ENCODE assay signal across 8 cellular contexts in the genomic region with DNA sequence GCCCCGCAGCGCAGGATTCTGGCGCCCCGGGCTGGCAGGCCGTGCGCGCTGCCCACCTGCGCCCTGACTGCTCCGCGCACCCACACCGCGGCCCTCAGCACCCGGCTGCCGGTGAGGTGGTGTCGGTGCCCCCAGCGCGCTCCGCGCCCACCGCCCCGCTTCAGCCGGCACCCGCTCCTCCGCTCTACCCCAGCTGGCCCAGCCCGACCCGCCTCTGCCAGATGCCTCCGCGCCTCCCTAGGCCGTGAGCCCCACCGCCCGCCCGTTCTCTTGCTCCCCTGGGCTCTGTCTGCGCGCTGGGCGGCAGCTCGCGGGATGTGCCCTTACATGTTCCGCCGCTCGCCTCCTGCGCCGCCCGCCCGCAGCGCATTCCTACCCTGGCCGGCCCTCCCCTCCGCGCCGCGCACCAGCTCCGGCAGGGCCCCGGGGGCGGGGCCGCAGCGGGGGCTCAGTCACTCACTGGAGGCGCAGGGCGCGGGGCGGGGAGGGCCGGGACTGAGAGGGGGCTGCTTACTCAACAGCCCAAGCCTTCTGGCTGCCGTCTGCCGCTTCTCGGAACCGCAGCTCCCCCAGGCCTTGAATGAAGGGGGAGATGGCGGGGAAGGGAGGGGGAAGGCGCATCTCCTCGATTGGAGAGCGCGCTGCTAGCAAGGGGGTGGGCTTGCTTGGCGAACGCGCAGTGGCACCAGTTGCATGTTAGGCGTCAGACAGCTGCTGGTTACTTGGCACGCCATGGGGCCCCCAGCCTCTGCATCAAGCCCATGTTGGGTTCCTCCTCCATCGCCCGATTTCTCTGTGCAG. TPM values are rescaled to one million over a fixed set of nuclear protein-coding genes. Genes with fewer than 3 reads are reported as not detected.
DNase-seq lines count a peak whose midpoint lies in the region; ATAC-seq and TF ChIP-seq lines count a peak whose summit lies in the region.

A gene (minus strand): TSS at position 345 of the 801 bp plus-strand sequence. CDS start 402 bp downstream, outside the sequence.

- TF ChIP-seq CTCF in GM13977 (IDR thresholded peaks at IDR 0.05; ENCODE audit: extremely low read depth, insufficient read depth, missing control alignments), result peak; percentile 26
- TF ChIP-seq CTCF in WTC11 (IDR thresholded peaks at IDR 0.05), result no peak
- peak in 22 of 56 donors; percentile 8 to 43 (median 19) for TF ChIP-seq CTCF in dorsolateral prefrontal cortex (IDR thresholded peaks at IDR 0.05 in 54 of 56, conservative IDR thresholded peaks at IDR 0.05 in 2 of 56; ENCODE audit: low read depth in 1 of 56, partially characterized antibody in 56 of 56)
- no peak for TF ChIP-seq CTCF in left lung (IDR thresholded peaks at IDR 0.05)

- H3K27me3 Mint-ChIP-seq in WTC11 (ENCODE audit: low read depth), result peaks cover 40% of the 10 kb centered on the region

- no peaks in the 10 kb centered on the region for H3K9me3 Mint-ChIP-seq in WTC11

- ATAC-seq in HG02571 (IDR thresholded peaks at IDR 0.05; ENCODE audit: unreplicated experiment) (peak; percentile 69), WTC11 (peak; percentile 68), left lung (peak; percentile 88)

- H3K4me3 Mint-ChIP-seq in WTC11, result peak within 1 kb of the TSS; percentile 90

- peak within 1 kb of the TSS; percentile 27 to 99 (median 96) for H3K27ac ChIP-seq in dorsolateral prefrontal cortex
- peak within 1 kb of the TSS; percentile 82 to 91 for H3K27ac ChIP-seq in left lung

- POLR2A ChIA-PET in WTC11 (lab: Charles Lee), result interaction anchor here (0.6 to 2.3 kb wide), 6 partner anchors 12 to 581 kb away, joined by 3 to 17 read pairs (median 4); no protein-coding TSS in a partner anchor

- peaks cover 30% of the 10 kb centered on the region for H3K4me1 Mint-ChIP-seq in WTC11

- peak; percentile 90 for DNase-seq in GM13977 (ENCODE audit: low spot score)
- peak; percentile 60 for DNase-seq in NCI-H1417 treated with DMSO at 0.1 percent for 48 hours (lab: John Stamatoyannopoulos, UW)
- DNase-seq in WTC11 (ENCODE audit: low spot score), result peak; percentile 85
- DNase-seq in dorsolateral prefrontal cortex, result peak; percentile 60 to 96 (median 93)
- peak; percentile 87 to 92 for DNase-seq in left lung
- DNase-seq in stimulated activated CD4-positive, alpha-beta T cell treated with anti-CD3 and anti-CD28 coated beads, Interleukin-4, amount 100 ng/mL, for 4 hours, result peak; percentile 39 to 41
- DNase-seq in SKM-1 treated with dmso at 0.1 percent for 144 hours (lab: John Stamatoyannopoulos, UW; ENCODE audit: unreplicated experiment), result no peak

- H3K4me1 ChIP-seq in left lung, result peaks cover 11 to 37% of the 10 kb centered on the region in 2 donors

- H3K9me3 ChIP-seq in left lung, result no peaks in the 10 kb centered on the region

- H3K27me3 ChIP-seq in dorsolateral prefrontal cortex, result no peaks in the 10 kb centered on the region
- peaks cover 0 to 32% of the 10 kb centered on the region in 2 donors for H3K27me3 ChIP-seq in left lung

- in situ Hi-C loops in GM13977 (cut with MboI; ENCODE audit: low pct_unique_long_range_greater_than_20kb, low sequenced_read_pairs, unreplicated experiment), result no loop called here

- H3K36me3 ChIP-seq in left lung, result peaks cover 0 to 19% of the 10 kb centered on the region in 2 donors

- CTCF ChIA-PET in WTC11 (lab: Charles Lee), result interaction anchor here (0.6 to 2.7 kb wide), 24 partner anchors 12 to 326 kb away, joined by 3 to 73 read pairs (median 4); no protein-coding TSS in a partner anchor

- no peak within 1 kb of the TSS; the same call in 1 of the 2 replicates for H3K27ac Mint-ChIP-seq in WTC11

- intact Hi-C loops in dorsolateral prefrontal cortex (cut with DNase I) (loop anchor here in 1 of 2 donors (1.0 kb wide), 1 partner anchor 21 kb away; no protein-coding TSS in a partner anchor), left lung (cut with DNase I) (no loop called here)

- peak within 1 kb of the TSS; percentile 54 to 97 (median 86) for H3K4me3 ChIP-seq in dorsolateral prefrontal cortex
- peak within 1 kb of the TSS; percentile 58 to 89 for H3K4me3 ChIP-seq in left lung

- H3K36me3 Mint-ChIP-seq in WTC11, result peaks cover 23% of the 10 kb centered on the region

TF ChIP-seq in WTC11, 78 proteins besides CTCF, POLR2A, EP300 and RAD21 (continues in another document):
- TF ChIP-seq, protein P1, sequence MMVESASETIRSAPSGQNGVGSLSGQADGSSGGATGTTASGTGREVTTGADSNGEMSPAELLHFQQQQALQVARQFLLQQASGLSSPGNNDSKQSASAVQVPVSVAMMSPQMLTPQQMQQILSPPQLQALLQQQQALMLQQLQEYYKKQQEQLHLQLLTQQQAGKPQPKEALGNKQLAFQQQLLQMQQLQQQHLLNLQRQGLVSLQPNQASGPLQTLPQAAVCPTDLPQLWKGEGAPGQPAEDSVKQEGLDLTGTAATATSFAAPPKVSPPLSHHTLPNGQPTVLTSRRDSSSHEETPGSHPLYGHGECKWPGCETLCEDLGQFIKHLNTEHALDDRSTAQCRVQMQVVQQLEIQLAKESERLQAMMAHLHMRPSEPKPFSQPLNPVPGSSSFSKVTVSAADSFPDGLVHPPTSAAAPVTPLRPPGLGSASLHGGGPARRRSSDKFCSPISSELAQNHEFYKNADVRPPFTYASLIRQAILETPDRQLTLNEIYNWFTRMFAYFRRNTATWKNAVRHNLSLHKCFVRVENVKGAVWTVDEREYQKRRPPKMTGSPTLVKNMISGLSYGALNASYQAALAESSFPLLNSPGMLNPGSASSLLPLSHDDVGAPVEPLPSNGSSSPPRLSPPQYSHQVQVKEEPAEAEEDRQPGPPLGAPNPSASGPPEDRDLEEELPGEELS (CRISPR knock-in tag; IDR thresholded peaks at IDR 0.05), result peak; percentile 89
- TF ChIP-seq, protein P2, sequence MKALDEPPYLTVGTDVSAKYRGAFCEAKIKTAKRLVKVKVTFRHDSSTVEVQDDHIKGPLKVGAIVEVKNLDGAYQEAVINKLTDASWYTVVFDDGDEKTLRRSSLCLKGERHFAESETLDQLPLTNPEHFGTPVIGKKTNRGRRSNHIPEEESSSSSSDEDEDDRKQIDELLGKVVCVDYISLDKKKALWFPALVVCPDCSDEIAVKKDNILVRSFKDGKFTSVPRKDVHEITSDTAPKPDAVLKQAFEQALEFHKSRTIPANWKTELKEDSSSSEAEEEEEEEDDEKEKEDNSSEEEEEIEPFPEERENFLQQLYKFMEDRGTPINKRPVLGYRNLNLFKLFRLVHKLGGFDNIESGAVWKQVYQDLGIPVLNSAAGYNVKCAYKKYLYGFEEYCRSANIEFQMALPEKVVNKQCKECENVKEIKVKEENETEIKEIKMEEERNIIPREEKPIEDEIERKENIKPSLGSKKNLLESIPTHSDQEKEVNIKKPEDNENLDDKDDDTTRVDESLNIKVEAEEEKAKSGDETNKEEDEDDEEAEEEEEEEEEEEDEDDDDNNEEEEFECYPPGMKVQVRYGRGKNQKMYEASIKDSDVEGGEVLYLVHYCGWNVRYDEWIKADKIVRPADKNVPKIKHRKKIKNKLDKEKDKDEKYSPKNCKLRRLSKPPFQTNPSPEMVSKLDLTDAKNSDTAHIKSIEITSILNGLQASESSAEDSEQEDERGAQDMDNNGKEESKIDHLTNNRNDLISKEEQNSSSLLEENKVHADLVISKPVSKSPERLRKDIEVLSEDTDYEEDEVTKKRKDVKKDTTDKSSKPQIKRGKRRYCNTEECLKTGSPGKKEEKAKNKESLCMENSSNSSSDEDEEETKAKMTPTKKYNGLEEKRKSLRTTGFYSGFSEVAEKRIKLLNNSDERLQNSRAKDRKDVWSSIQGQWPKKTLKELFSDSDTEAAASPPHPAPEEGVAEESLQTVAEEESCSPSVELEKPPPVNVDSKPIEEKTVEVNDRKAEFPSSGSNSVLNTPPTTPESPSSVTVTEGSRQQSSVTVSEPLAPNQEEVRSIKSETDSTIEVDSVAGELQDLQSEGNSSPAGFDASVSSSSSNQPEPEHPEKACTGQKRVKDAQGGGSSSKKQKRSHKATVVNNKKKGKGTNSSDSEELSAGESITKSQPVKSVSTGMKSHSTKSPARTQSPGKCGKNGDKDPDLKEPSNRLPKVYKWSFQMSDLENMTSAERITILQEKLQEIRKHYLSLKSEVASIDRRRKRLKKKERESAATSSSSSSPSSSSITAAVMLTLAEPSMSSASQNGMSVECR (CRISPR knock-in tag; IDR thresholded peaks at IDR 0.05; ENCODE audit: borderline replicate concordance), result 0 out of 2 replicates have a peak, but pooled peaks have one; percentile 23
- TF ChIP-seq ATF1 (CRISPR knock-in tag; IDR thresholded peaks at IDR 0.05), result 0 out of 2 replicates have a peak, but pooled peaks have one; percentile 6
- TF ChIP-seq, protein P3, sequence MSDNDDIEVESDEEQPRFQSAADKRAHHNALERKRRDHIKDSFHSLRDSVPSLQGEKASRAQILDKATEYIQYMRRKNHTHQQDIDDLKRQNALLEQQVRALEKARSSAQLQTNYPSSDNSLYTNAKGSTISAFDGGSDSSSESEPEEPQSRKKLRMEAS (CRISPR knock-in tag; IDR thresholded peaks at IDR 0.05), result 0 out of 2 replicates have a peak, but pooled peaks have one; percentile 18
- 0 out of 2 replicates have a peak, but pooled peaks have one; percentile 49 for TF ChIP-seq ESRRA (CRISPR knock-in tag; IDR thresholded peaks at IDR 0.05; ENCODE audit: borderline replicate concordance)
- TF ChIP-seq, protein P4, sequence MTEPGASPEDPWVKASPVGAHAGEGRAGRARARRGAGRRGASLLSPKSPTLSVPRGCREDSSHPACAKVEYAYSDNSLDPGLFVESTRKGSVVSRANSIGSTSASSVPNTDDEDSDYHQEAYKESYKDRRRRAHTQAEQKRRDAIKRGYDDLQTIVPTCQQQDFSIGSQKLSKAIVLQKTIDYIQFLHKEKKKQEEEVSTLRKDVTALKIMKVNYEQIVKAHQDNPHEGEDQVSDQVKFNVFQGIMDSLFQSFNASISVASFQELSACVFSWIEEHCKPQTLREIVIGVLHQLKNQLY (CRISPR knock-in tag; IDR thresholded peaks at IDR 0.05), result no peak
- TF ChIP-seq, protein P5, sequence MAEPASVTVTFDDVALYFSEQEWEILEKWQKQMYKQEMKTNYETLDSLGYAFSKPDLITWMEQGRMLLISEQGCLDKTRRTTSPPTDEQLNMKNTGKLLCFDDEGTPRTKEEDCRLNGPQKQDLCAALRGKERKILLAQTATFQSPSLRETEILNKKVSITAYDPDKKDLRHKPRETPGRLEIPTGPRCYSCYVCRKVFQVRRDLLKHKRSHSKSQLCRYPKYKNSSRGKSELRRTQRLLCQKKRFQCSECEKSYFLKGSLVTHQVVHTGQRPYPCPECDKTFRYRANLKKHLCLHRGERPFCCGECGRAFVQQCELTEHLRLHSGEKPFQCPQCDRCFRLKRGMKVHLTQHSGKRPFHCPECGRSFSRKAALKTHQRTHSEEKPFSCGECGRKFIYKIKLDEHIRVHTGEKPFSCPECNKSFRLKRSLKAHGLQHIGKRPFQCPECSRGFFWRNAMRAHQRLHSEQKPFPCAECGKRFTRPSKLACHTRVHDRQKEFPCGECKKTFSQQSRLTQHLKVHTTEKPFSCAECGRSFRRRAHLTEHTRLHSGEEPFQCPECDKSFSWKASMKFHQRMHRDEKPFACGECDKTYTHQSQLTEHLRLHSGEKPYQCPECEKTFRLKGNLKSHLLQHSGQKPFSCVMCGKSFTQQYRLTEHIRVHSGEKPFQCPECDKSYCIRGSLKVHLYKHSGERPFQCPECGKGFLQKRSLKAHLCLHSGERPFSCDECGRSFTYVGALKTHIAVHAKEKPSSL (CRISPR knock-in tag; conservative IDR thresholded peaks at IDR 0.05), result no peak

RNA-seq across cellular contexts. Expression of the gene that starts here (rescaled TPM):
- total RNA-seq in WTC11 (2021) (53.9 to 95.1 TPM (median 59.7 TPM) in 3 replicates), dorsolateral prefrontal cortex (100 to 1,000 TPM in 6 of 120 experiments, 10 to 100 TPM in 114; 34.3 to 144 (median 58.1) TPM), left lung (10 to 100 TPM; 46.8 to 82.7 TPM)
